ENCODE assay signal across 1 cellular context in genomic region chr15:60536314-60536713, GRCh38.
A peak's percentile ranks its signal among the peaks of the same experiment; 100 is the strongest.
TF ChIP-seq lines count a peak whose summit lies in the region.

No MANE protein-coding gene starts in this region.

TF ChIP-seq in IMR-90, 13 proteins besides CTCF, POLR2A, EP300 and RAD21:
- TF ChIP-seq NFE2L2 (IDR thresholded peaks at IDR 0.05; ENCODE audit: low read depth, low read length) (no peak), CEBPB (IDR thresholded peaks at IDR 0.05; ENCODE audit: low read depth, low read length) (peak; percentile 75), CHD1 (IDR thresholded peaks at IDR 0.05; ENCODE audit: low read depth, low read length) (no peak)
